8 cellular contexts compared by ENCODE assay signal in the genomic region with DNA sequence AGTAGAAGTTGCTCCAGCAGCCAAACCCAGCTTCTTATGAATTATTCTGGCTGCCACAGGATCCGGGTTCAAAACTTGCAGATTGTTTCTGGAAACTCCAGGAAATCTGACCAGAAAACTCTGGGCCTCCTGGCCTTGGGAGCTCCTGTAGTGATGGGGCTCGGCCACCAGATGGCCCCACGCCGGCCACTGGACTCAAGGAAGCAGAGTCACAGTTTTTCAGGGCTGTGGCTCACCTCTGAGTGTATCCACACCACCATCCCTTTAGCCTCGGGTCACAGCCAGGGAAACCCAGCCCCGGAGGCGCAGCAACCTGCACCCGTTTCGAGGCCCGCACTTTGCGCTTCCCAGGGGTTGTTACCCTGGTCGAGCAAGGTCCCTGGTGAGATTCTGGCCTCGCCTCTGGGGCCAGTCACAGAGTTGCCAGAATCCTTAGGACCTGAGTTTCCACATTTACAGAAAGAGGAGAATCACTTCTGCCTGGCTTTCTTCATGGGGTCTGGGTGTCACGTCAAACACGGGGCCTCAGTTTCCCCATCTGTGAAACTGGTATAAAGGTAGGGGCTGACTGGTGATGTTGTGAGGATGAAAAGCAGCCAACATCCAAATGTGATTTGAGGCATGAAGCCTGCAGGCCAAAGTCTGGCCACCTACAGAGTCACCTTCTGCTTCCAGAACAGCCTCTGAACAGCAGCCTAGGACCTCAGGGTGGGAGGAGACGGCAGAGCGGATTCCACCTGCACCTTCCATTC. TPM values are rescaled to one million over a fixed set of nuclear protein-coding genes. Genes with fewer than 3 reads are reported as not detected.
A peak's percentile ranks its signal among the peaks of the same experiment; 100 is the strongest.
DNase-seq lines count a peak whose midpoint lies in the region; ATAC-seq and TF ChIP-seq lines count a peak whose summit lies in the region.

No MANE protein-coding gene starts in this region.

- 35% methylated on average over 17 of the region's 17 CpGs for WGBS in prostate gland

- H3K36me3 ChIP-seq in adipocyte (ENCODE audit: control insufficient read depth, insufficient read depth, low read length, severe bottlenecking): no peaks in the 10 kb centered on the region
- no peaks in the 10 kb centered on the region for H3K36me3 ChIP-seq in prostate gland

- intact Hi-C loops in left cardiac atrium (cut with DNase I): loop anchor here (5.0 kb wide), 3 partner anchors 78 to 233 kb away; no protein-coding TSS in a partner anchor
- intact Hi-C loops in prostate gland (cut with DNase I): loop anchor here (5.0 kb wide), 2 partner anchors 153 to 233 kb away; no protein-coding TSS in a partner anchor

- DNase-seq in COLO668 (lab: John Stamatoyannopoulos, UW; ENCODE audit: unreplicated experiment): peak; percentile 53
- DNase-seq in HCEC 1CT: peak; percentile 60
- peak; percentile 77 for DNase-seq in RPMI8226
- DNase-seq in adipocyte (ENCODE audit: low read depth): peak; percentile 91
- DNase-seq in left cardiac atrium: peak; percentile 83
- DNase-seq in prostate gland (ENCODE audit: low spot score): peak; percentile 68
- no peak for DNase-seq in OCI-M2 (lab: John Stamatoyannopoulos, UW; ENCODE audit: unreplicated experiment)

- peak overlapping the region; percentile 67 for H3K9ac ChIP-seq in adipocyte (ENCODE audit: low read length)

- H3K27me3 ChIP-seq in adipocyte (replicated peaks; ENCODE audit: control insufficient read depth, insufficient read depth, low read length) (no peaks in the 10 kb centered on the region), prostate gland (replicated peaks; ENCODE audit: insufficient read depth) (no peaks in the 10 kb centered on the region)

- H3K4me1 ChIP-seq in adipocyte (ENCODE audit: control insufficient read depth, insufficient read depth, low read length): peaks cover 49% of the 10 kb centered on the region
- peaks cover 13% of the 10 kb centered on the region for H3K4me1 ChIP-seq in prostate gland (replicated peaks)

- H3K27ac ChIP-seq in prostate gland: peak overlapping the region; percentile 24 to 39

- no peak overlapping the region for H3K4me3 ChIP-seq in adipocyte (ENCODE audit: low read length)
- no peak overlapping the region for H3K4me3 ChIP-seq in prostate gland

- TF ChIP-seq POLR2A in prostate gland (IDR thresholded peaks at IDR 0.05): no peak

- TF ChIP-seq CTCF in prostate gland (IDR thresholded peaks at IDR 0.05): peak; percentile 64 to 90 (median 82)

- H3K9me3 ChIP-seq in adipocyte (ENCODE audit: control insufficient read depth, low read length) (no peaks in the 10 kb centered on the region), prostate gland (no peaks in the 10 kb centered on the region)

- ATAC-seq in left cardiac atrium: peak; percentile 62 to 70
- no peak for ATAC-seq in GM21737 (IDR thresholded peaks at IDR 0.05; ENCODE audit: unreplicated experiment)

RNA-seq across cellular contexts. Expression of gene LCTL, which starts 53.5 kb away (rescaled TPM):
- total RNA-seq in left cardiac atrium (not detected), prostate gland (not detected)
